28 cellular contexts compared by ENCODE assay signal in the genomic region with DNA sequence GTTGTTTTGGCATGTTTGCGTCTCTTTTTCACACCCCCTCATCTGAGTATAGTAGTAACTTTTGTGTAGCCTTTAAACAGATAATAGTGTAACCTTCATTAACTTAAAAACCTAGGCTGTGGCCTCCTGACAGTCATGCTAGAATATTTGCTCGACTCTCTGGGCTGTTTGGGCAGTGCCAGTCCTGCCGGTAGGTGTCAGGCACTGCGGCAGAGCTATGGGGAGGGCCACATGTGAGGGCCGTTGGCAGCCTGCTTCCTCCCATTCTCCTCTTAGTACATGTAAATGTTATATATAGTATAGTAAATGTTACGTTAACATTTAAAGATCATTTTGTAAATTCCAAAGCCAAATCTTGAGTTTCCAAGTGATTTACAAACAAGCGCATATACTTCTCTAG. TPM values are rescaled to one million over a fixed set of nuclear protein-coding genes. Genes with fewer than 3 reads are reported as not detected.
DNase-seq lines count a peak whose midpoint lies in the region; ATAC-seq, FAIRE-seq and TF ChIP-seq lines count a peak whose summit lies in the region.
"Had no signal": no experiment of that assay in that cellular context is flagged by ENCODE, and none has a peak within 500 bp of the region (broad histone marks: within the 10 kb centered on the region; RNA-seq: fewer than 3 reads in every experiment).

No MANE protein-coding gene starts in this region.

- H2BK15ac ChIP-seq in neuronal stem cell (ENCODE audit: low read length), result no peak overlapping the region

- no peak for TF ChIP-seq POLR2A in HepG2 (IDR thresholded peaks at IDR 0.05; ENCODE audit: insufficient read depth in 1 of 2, low read depth in 2 of 2, low read length in 2 of 2)

- TF ChIP-seq CTCF in liver (IDR thresholded peaks at IDR 0.05; ENCODE audit: low read depth, low read length, missing input control), result peak; percentile 29
- TF ChIP-seq CTCF in HepG2 (CRISPR knock-in tag; IDR thresholded peaks at IDR 0.05), result no peak
- TF ChIP-seq CTCF in pancreas (IDR thresholded peaks at IDR 0.05), result peak in 1 of 4 donors; percentile 14
- TF ChIP-seq CTCF in upper lobe of right lung (IDR thresholded peaks at IDR 0.05), result no peak

- ATAC-seq in HepG2 (no peak), left lobe of liver (peak; percentile 70), pancreas (peak in 3 of 4 donors; percentile 33 to 64 (median 58)), upper lobe of right lung (peak; percentile 28)
- ATAC-seq: A549, GM12878 had no signal

- H3K23ac ChIP-seq in neuronal stem cell (ENCODE audit: low read depth, low read length, poor library complexity), result no peak overlapping the region

- no peak for TF ChIP-seq EP300 in HepG2 (IDR thresholded peaks at IDR 0.05; ENCODE audit: low read depth in 2 of 2, low read length in 2 of 2)
- TF ChIP-seq EP300 in HepG2 (CRISPR knock-in tag; IDR thresholded peaks at IDR 0.05; ENCODE audit: borderline replicate concordance), result no peak

- no peak overlapping the region for H3K18ac ChIP-seq in neuronal stem cell (ENCODE audit: low read length)

- H3K9ac ChIP-seq in liver (ENCODE audit: low read depth in 1 of 2, low read length in 2 of 2), result no peak overlapping the region
- H3K9ac ChIP-seq in HepG2 (ENCODE audit: insufficient read depth, low read depth, low read length), result no peak overlapping the region
- no peak overlapping the region for H3K9ac ChIP-seq in neuronal stem cell (ENCODE audit: low read depth, low read length, poor library complexity)
- H3K9ac ChIP-seq: BLaER1 treated with 17β-estradiol and CSF1 and Interleukin-3, amounts not matched to agents 10 nM and 100 nM; GM23248 had no signal

- in situ Hi-C loops in HepG2 (cut with HindIII; ENCODE audit: extremely low pct_ligation_motif_present, low pct_unique_long_range_greater_than_20kb), result no loop called here

- peak overlapping the region in 1 of 2 donors; percentile 27 for H3K27ac ChIP-seq in liver (ENCODE audit: low read depth in 1 of 2, low read length in 2 of 2)
- H3K27ac ChIP-seq in HepG2 (ENCODE audit: extremely low read length, insufficient read depth, low read length), result no peak overlapping the region
- H3K27ac ChIP-seq in pancreas, result no peak overlapping the region
- no peak overlapping the region for H3K27ac ChIP-seq in upper lobe of right lung
- no peak overlapping the region for H3K27ac ChIP-seq in neuronal stem cell (replicated peaks; ENCODE audit: low read length)
- H3K27ac ChIP-seq: A549; BLaER1 treated with 17β-estradiol and CSF1 and Interleukin-3, amounts not matched to agents 10 nM and 100 nM; GM23248 had no signal

- DNase-seq in HepG2 (ENCODE audit: low spot score), result no peak
- no peak for DNase-seq in left lobe of liver (ENCODE audit: low spot score)
- no peak for DNase-seq in pancreas
- no peak for DNase-seq in upper lobe of right lung
- DNase-seq in NCI-H82 (lab: John Stamatoyannopoulos, UW), result no peak
- no peak for DNase-seq in HCEC 1CT
- DNase-seq in neuronal stem cell (ENCODE audit: low spot score), result no peak
- DNase-seq: 8988T; ACHN; AML-193; BE2C; CD4-positive, alpha-beta T cell; CD8-positive, alpha-beta memory T cell; DMS 273 treated with DMSO at 0.1 percent for 48 hours; DMS79; EL; GDM1; GM23248; H7; HFFc6 had no signal

- no peak overlapping the region for H2BK5ac ChIP-seq in neuronal stem cell (ENCODE audit: low read length)

- no peak overlapping the region for H3K4ac ChIP-seq in neuronal stem cell (ENCODE audit: low read length)

- H3K79me1 ChIP-seq in neuronal stem cell (ENCODE audit: low read depth, low read length), result no peaks in the 10 kb centered on the region

- 51% methylated on average over 7 of the region's 7 CpGs for WGBS in liver
- WGBS in HepG2 (ENCODE audit: low lambda C conversion rate), result 94% methylated on average over 7 of the region's 7 CpGs
- 57 to 58% methylated on average over 7 of the region's 7 CpGs for WGBS in pancreas, 2 donors
- no CpG with 5 or more reads among the region's 7 CpGs for whole genome bisulfite sequencing in neuronal stem cell (ENCODE audit: extremely low coverage in 2 of 2, insufficient read length in 2 of 2, insufficient replicate concordance in 1 of 2), 2 donors

- no peak overlapping the region for H3K14ac ChIP-seq in neuronal stem cell (ENCODE audit: low read length)

- no peak overlapping the region for H4K91ac ChIP-seq in neuronal stem cell (ENCODE audit: low read depth, low read length, poor library complexity)

- H3K79me2 ChIP-seq in HepG2 (ENCODE audit: insufficient read depth, low read length), result no peaks in the 10 kb centered on the region

- no peaks in the 10 kb centered on the region for H3K27me3 ChIP-seq in liver (ENCODE audit: control insufficient read depth in 4 of 4, insufficient read depth in 4 of 4, low read length in 3 of 4)
- no peaks in the 10 kb centered on the region for H3K27me3 ChIP-seq in HepG2 (ENCODE audit: control insufficient read depth in 1 of 2, insufficient read depth in 2 of 2, low read length in 2 of 2)
- H3K27me3 ChIP-seq in pancreas, result no peaks in the 10 kb centered on the region
- no peaks in the 10 kb centered on the region for H3K27me3 ChIP-seq in upper lobe of right lung
- no peaks in the 10 kb centered on the region for H3K27me3 ChIP-seq in neuronal stem cell (ENCODE audit: control insufficient read depth in 3 of 3, insufficient read depth in 3 of 3, low read depth in 1 of 3, low read length in 3 of 3)
- H3K27me3 ChIP-seq: BE2C; BLaER1 treated with 17β-estradiol and CSF1 and Interleukin-3, amounts not matched to agents 10 nM and 100 nM had no signal

- H3K4me1 ChIP-seq in liver (ENCODE audit: control insufficient read depth in 4 of 4, insufficient read depth in 4 of 4, low read length in 3 of 4), result peaks cover 7 to 31% (median 23%) of the 10 kb centered on the region in 4 donors
- H3K4me1 ChIP-seq in HepG2 (ENCODE audit: insufficient read depth, low read length), result peaks cover 24% of the 10 kb centered on the region
- peaks cover 18 to 35% (median 23%) of the 10 kb centered on the region in 3 donors for H3K4me1 ChIP-seq in pancreas
- H3K4me1 ChIP-seq in upper lobe of right lung, result no peaks in the 10 kb centered on the region
- no peaks in the 10 kb centered on the region for H3K4me1 ChIP-seq in neuronal stem cell (ENCODE audit: control insufficient read depth in 2 of 2, insufficient read depth in 1 of 2, low read depth in 1 of 2, low read length in 2 of 2)
- H3K4me1 ChIP-seq: A549, BE2C had no signal

- peak in 1 of 2 donors; percentile 29 for TF ChIP-seq RAD21 in liver (IDR thresholded peaks at IDR 0.05)
- TF ChIP-seq RAD21 in HepG2 (CRISPR knock-in tag; IDR thresholded peaks at IDR 0.05), result no peak

- H2BK12ac ChIP-seq in neuronal stem cell (ENCODE audit: low read length), result no peak overlapping the region

- POLR2A ChIA-PET in HepG2 (lab: Yijun Ruan, JAX), result no interaction called here

- no TSS peak for BruUV-seq in HepG2 (replicated peaks; lab: Mats Ljungman, UMichigan)

- peaks cover 1 to 22% (median 15%) of the 10 kb centered on the region in 4 donors for H3K36me3 ChIP-seq in liver (ENCODE audit: control insufficient read depth in 4 of 4, insufficient read depth in 3 of 4, low read depth in 1 of 4, low read length in 3 of 4)
- H3K36me3 ChIP-seq in HepG2 (replicated peaks in 1 of 2; ENCODE audit: control insufficient read depth in 1 of 2, insufficient read depth in 2 of 2, low read length in 2 of 2), result peaks cover 9 to 11% of the 10 kb centered on the region in 2 experiments
- peaks cover 0 to 32% (median 7%) of the 10 kb centered on the region in 3 donors for H3K36me3 ChIP-seq in pancreas
- H3K36me3 ChIP-seq in upper lobe of right lung, result peaks cover 71% of the 10 kb centered on the region
- peaks cover 32 to 95% of the 10 kb centered on the region in 2 donors for H3K36me3 ChIP-seq in neuronal stem cell (replicated peaks in 1 of 2; ENCODE audit: control insufficient read depth in 2 of 2, insufficient read depth in 2 of 2, low read length in 2 of 2)

- no peak overlapping the region for H2AK5ac ChIP-seq in neuronal stem cell (ENCODE audit: low read depth, low read length)

- H3K9me3 ChIP-seq in liver (ENCODE audit: control insufficient read depth in 4 of 4, low read length in 3 of 4) (no peaks in the 10 kb centered on the region), HepG2 (ENCODE audit: low read length) (no peaks in the 10 kb centered on the region), pancreas (no peaks in the 10 kb centered on the region), upper lobe of right lung (no peaks in the 10 kb centered on the region), neuronal stem cell (replicated peaks in 1 of 2; ENCODE audit: control insufficient read depth in 2 of 2, insufficient read depth in 1 of 2, low read depth in 1 of 2, low read length in 2 of 2) (no peaks in the 10 kb centered on the region)
- H3K9me3 ChIP-seq: A549; BE2C; BLaER1 treated with 17β-estradiol and CSF1 and Interleukin-3, amounts not matched to agents 10 nM and 100 nM had no signal

- H2BK120ac ChIP-seq in neuronal stem cell (ENCODE audit: low read depth, low read length), result no peak overlapping the region

- no peak overlapping the region for H4K8ac ChIP-seq in neuronal stem cell (ENCODE audit: low read depth, low read length)

- no peaks in the 10 kb centered on the region for H4K20me1 ChIP-seq in HepG2 (ENCODE audit: insufficient read depth, low read length)

- intact Hi-C loops in HepG2 (cut with micrococcal nuclease; ENCODE audit: unreplicated experiment) (no loop called here), pancreas (cut with DNase I) (no loop called here), upper lobe of right lung (cut with DNase I) (no loop called here)

- H3K4me2 ChIP-seq in HepG2 (ENCODE audit: low read depth, low read length) (no peak overlapping the region), neuronal stem cell (ENCODE audit: insufficient read depth, low read length, poor library complexity, severe bottlenecking) (no peak overlapping the region)
- H3K4me2 ChIP-seq: A549; BLaER1 treated with 17β-estradiol and CSF1 and Interleukin-3, amounts not matched to agents 10 nM and 100 nM had no signal

- H3K4me3 ChIP-seq in liver (ENCODE audit: low read depth in 1 of 3, low read length in 3 of 3), result no peak overlapping the region
- no peak overlapping the region for H3K4me3 ChIP-seq in HepG2 (replicated peaks in 1 of 3; ENCODE audit: insufficient read depth in 1 of 3, low read depth in 2 of 3, low read length in 3 of 3)
- no peak overlapping the region for H3K4me3 ChIP-seq in pancreas
- H3K4me3 ChIP-seq in upper lobe of right lung, result no peak overlapping the region
- no peak overlapping the region for H3K4me3 ChIP-seq in neuronal stem cell (ENCODE audit: low read length in 2 of 2)
- H3K4me3 ChIP-seq: A549; BLaER1 treated with 17β-estradiol and CSF1 and Interleukin-3, amounts not matched to agents 10 nM and 100 nM; GM12878; GM23248 had no signal

- FAIRE-seq in HepG2 (lab: Jason Lieb, UNC), result no peak
- no peak for FAIRE-seq in pancreas (lab: Jason Lieb, UNC)
- FAIRE-seq: A549, D721Med, GM12878, GM19239, H1 had no signal

- no peak overlapping the region for H2AFZ ChIP-seq in HepG2 (ENCODE audit: low read length)
- no peak overlapping the region for H2AFZ ChIP-seq in neuronal stem cell (ENCODE audit: low read length)
- H2AFZ ChIP-seq: GM23248 had no signal

- CTCF ChIA-PET in HepG2 (lab: Yijun Ruan, JAX; ENCODE audit: low intra/inter-chr PET ratio, low total read pairs), result no interaction called here

RNA-seq across cellular contexts. Expression of gene BCCIP, which starts 26.1 kb away (rescaled TPM):
- 10 to 100 TPM; 21.9 to 29.9 TPM for total RNA-seq in liver
- polyA plus RNA-seq in liver, result 10 to 100 TPM; 32.4 to 44.1 TPM
- 132 and 213 TPM in 2 replicates for total RNA-seq in HepG2 (2016; rRNA removed; fragmentation: Illumina TruSeq; extraction: Trizol)
- total RNA-seq in HepG2 (2016; cell fraction: cytosol; rRNA removed; fragmentation: Illumina TruSeq; extraction: Trizol; ENCODE audit: low read depth), result 17.4 and 24.2 TPM in 2 replicates
- 136 and 219 TPM in 2 replicates for total RNA-seq in HepG2 (2016; cell fraction: insoluble cytoplasmic fraction; rRNA removed; fragmentation: Illumina TruSeq; extraction: Trizol)
- 40.5 and 51.6 TPM in 2 replicates for total RNA-seq in HepG2 (2016; cell fraction: membrane; rRNA removed; fragmentation: Illumina TruSeq; extraction: Trizol)
- 63.3 and 64.0 TPM in 2 replicates for total RNA-seq in HepG2 (2016; cell fraction: nucleus; rRNA removed; fragmentation: Illumina TruSeq; extraction: Trizol)
- 26.7 and 37.0 TPM in 2 replicates for polyA plus RNA-seq in HepG2 (2011; rRNA removed)
- polyA plus RNA-seq in HepG2 (2011; cell fraction: cytosol; rRNA removed), result 14.9 and 21.5 TPM in 2 replicates
- 7.8 and 12.0 TPM in 2 replicates for polyA plus RNA-seq in HepG2 (2011; cell fraction: nucleus; rRNA removed)
- polyA plus RNA-seq in HepG2 (2012), result 64.4 and 87.4 TPM in 2 replicates
- polyA plus RNA-seq in HepG2 (2016; cell fraction: cytosol; fragmentation: Illumina TruSeq; extraction: Trizol; ENCODE audit: low read depth), result 14.5 and 16.3 TPM in 2 replicates
- 249 and 275 TPM in 2 replicates for polyA plus RNA-seq in HepG2 (2016; cell fraction: insoluble cytoplasmic fraction; fragmentation: Illumina TruSeq; extraction: Trizol; ENCODE audit: low read depth)
- polyA plus RNA-seq in HepG2 (2016; cell fraction: membrane; fragmentation: Illumina TruSeq; extraction: Trizol; ENCODE audit: low read depth), result 32.1 and 34.9 TPM in 2 replicates
- polyA plus RNA-seq in HepG2 (2016; cell fraction: nucleus; fragmentation: Illumina TruSeq; extraction: Trizol; ENCODE audit: insufficient read depth, low read depth), result 98.8 and 100 TPM in 2 replicates
- polyA minus RNA-seq in HepG2 (2011; rRNA and poly(A)+ RNA removed; ENCODE audit: low replicate concordance), result 6.6 and 17.6 TPM in 2 replicates
- 18.2 and 19.3 TPM in 2 replicates for polyA minus RNA-seq in HepG2 (2011; cell fraction: cytosol; rRNA and poly(A)+ RNA removed)
- 42.0 and 46.0 TPM in 2 replicates for polyA minus RNA-seq in HepG2 (2011; cell fraction: nucleus; rRNA and poly(A)+ RNA removed)
- total RNA-seq in left lobe of liver, result 25.3 TPM
- total RNA-seq in pancreas, result 10 to 100 TPM; 18.6 to 31.2 (median 25.3) TPM
- polyA plus RNA-seq in pancreas, result 10 to 100 TPM; 30.0 to 40.8 TPM
- 36.9 TPM for total RNA-seq in upper lobe of right lung
- polyA plus RNA-seq in neuronal stem cell (2013, experiment 1 of 2), result 82.2 TPM
- polyA plus RNA-seq in neuronal stem cell (2013, experiment 2 of 2), result 82.6 TPM

RNA-seq across cellular contexts. Expression of gene UROS, which starts 26.4 kb away (rescaled TPM):
- total RNA-seq in liver (100 to 1,000 TPM in 1 of 2 donors, 10 to 100 TPM in 1; 33.9 to 157 TPM), HepG2 (2016; rRNA removed; fragmentation: Illumina TruSeq; extraction: Trizol) (48.2 and 49.9 TPM in 2 replicates), left lobe of liver (28.3 TPM), pancreas (10 to 100 TPM; 12.8 to 20.1 (median 18.1) TPM), upper lobe of right lung (34.2 TPM)
- polyA plus RNA-seq in liver (10 to 100 TPM; 24.9 to 41.8 TPM), HepG2 (2011; rRNA removed) (14.8 and 17.2 TPM in 2 replicates), pancreas (10 to 100 TPM; 30.4 to 34.4 TPM)
- total RNA-seq in HepG2 (2016; cell fraction: cytosol; rRNA removed; fragmentation: Illumina TruSeq; extraction: Trizol; ENCODE audit: low read depth), result 146 and 149 TPM in 2 replicates
- 43.7 and 49.8 TPM in 2 replicates for total RNA-seq in HepG2 (2016; cell fraction: insoluble cytoplasmic fraction; rRNA removed; fragmentation: Illumina TruSeq; extraction: Trizol)
- 133 and 145 TPM in 2 replicates for total RNA-seq in HepG2 (2016; cell fraction: membrane; rRNA removed; fragmentation: Illumina TruSeq; extraction: Trizol)
- 33.8 and 39.7 TPM in 2 replicates for total RNA-seq in HepG2 (2016; cell fraction: nucleus; rRNA removed; fragmentation: Illumina TruSeq; extraction: Trizol)
- 12.7 and 13.9 TPM in 2 replicates for polyA plus RNA-seq in HepG2 (2011; cell fraction: cytosol; rRNA removed)
- 25.0 and 27.9 TPM in 2 replicates for polyA plus RNA-seq in HepG2 (2011; cell fraction: nucleus; rRNA removed)
- 11.1 and 18.4 TPM in 2 replicates for polyA plus RNA-seq in HepG2 (2012)
- polyA plus RNA-seq in HepG2 (2016; cell fraction: cytosol; fragmentation: Illumina TruSeq; extraction: Trizol; ENCODE audit: low read depth), result 141 and 146 TPM in 2 replicates
- polyA plus RNA-seq in HepG2 (2016; cell fraction: insoluble cytoplasmic fraction; fragmentation: Illumina TruSeq; extraction: Trizol; ENCODE audit: low read depth), result 42.6 and 42.7 TPM in 2 replicates
- polyA plus RNA-seq in HepG2 (2016; cell fraction: membrane; fragmentation: Illumina TruSeq; extraction: Trizol; ENCODE audit: low read depth), result 116 and 117 TPM in 2 replicates
- 42.4 and 49.6 TPM in 2 replicates for polyA plus RNA-seq in HepG2 (2016; cell fraction: nucleus; fragmentation: Illumina TruSeq; extraction: Trizol; ENCODE audit: insufficient read depth, low read depth)
- polyA minus RNA-seq in HepG2 (2011; rRNA and poly(A)+ RNA removed; ENCODE audit: low replicate concordance), result 17.0 and 51.4 TPM in 2 replicates
- polyA minus RNA-seq in HepG2 (2011; cell fraction: cytosol; rRNA and poly(A)+ RNA removed), result 7.4 and 8.4 TPM in 2 replicates
- 25.8 and 34.6 TPM in 2 replicates for polyA minus RNA-seq in HepG2 (2011; cell fraction: nucleus; rRNA and poly(A)+ RNA removed)
- 55.7 TPM for polyA plus RNA-seq in neuronal stem cell (2013, experiment 1 of 2)
- polyA plus RNA-seq in neuronal stem cell (2013, experiment 2 of 2), result 54.9 TPM

RNA-seq across cellular contexts. Expression of gene DHX32, which starts 31.6 kb away (rescaled TPM):
- total RNA-seq in liver (10 to 100 TPM; 10.9 to 20.2 TPM), HepG2 (2016; rRNA removed; fragmentation: Illumina TruSeq; extraction: Trizol) (16.5 and 22.7 TPM in 2 replicates), left lobe of liver (12.7 TPM), pancreas (10 to 100 TPM; 17.2 to 33.1 (median 24.9) TPM), upper lobe of right lung (35.1 TPM)
- polyA plus RNA-seq in liver (1 to 10 TPM; 8.3 to 9.5 TPM), HepG2 (2011; rRNA removed) (14.6 and 15.5 TPM in 2 replicates), pancreas (10 to 100 TPM; 16.9 to 18.6 TPM)
- total RNA-seq in HepG2 (2016; cell fraction: cytosol; rRNA removed; fragmentation: Illumina TruSeq; extraction: Trizol; ENCODE audit: low read depth), result 2.7 and 2.8 TPM in 2 replicates
- total RNA-seq in HepG2 (2016; cell fraction: insoluble cytoplasmic fraction; rRNA removed; fragmentation: Illumina TruSeq; extraction: Trizol), result 14.9 and 22.8 TPM in 2 replicates
- 6.9 and 9.3 TPM in 2 replicates for total RNA-seq in HepG2 (2016; cell fraction: membrane; rRNA removed; fragmentation: Illumina TruSeq; extraction: Trizol)
- total RNA-seq in HepG2 (2016; cell fraction: nucleus; rRNA removed; fragmentation: Illumina TruSeq; extraction: Trizol), result 10.7 and 11.6 TPM in 2 replicates
- 8.2 and 13.8 TPM in 2 replicates for polyA plus RNA-seq in HepG2 (2011; cell fraction: cytosol; rRNA removed)
- polyA plus RNA-seq in HepG2 (2011; cell fraction: nucleus; rRNA removed), result 7.2 and 8.7 TPM in 2 replicates
- polyA plus RNA-seq in HepG2 (2012), result 12.1 and 13.0 TPM in 2 replicates
- polyA plus RNA-seq in HepG2 (2016; cell fraction: cytosol; fragmentation: Illumina TruSeq; extraction: Trizol; ENCODE audit: low read depth), result 0.78 and 0.82 TPM in 2 replicates
- polyA plus RNA-seq in HepG2 (2016; cell fraction: insoluble cytoplasmic fraction; fragmentation: Illumina TruSeq; extraction: Trizol; ENCODE audit: low read depth), result 15.3 and 18.4 TPM in 2 replicates
- 3.0 and 3.3 TPM in 2 replicates for polyA plus RNA-seq in HepG2 (2016; cell fraction: membrane; fragmentation: Illumina TruSeq; extraction: Trizol; ENCODE audit: low read depth)
- polyA plus RNA-seq in HepG2 (2016; cell fraction: nucleus; fragmentation: Illumina TruSeq; extraction: Trizol; ENCODE audit: insufficient read depth, low read depth), result 10.3 and 10.6 TPM in 2 replicates
- 11.1 and 34.9 TPM in 2 replicates for polyA minus RNA-seq in HepG2 (2011; rRNA and poly(A)+ RNA removed; ENCODE audit: low replicate concordance)
- polyA minus RNA-seq in HepG2 (2011; cell fraction: cytosol; rRNA and poly(A)+ RNA removed), result 14.5 and 18.1 TPM in 2 replicates
- 20.6 and 22.1 TPM in 2 replicates for polyA minus RNA-seq in HepG2 (2011; cell fraction: nucleus; rRNA and poly(A)+ RNA removed)
- 33.9 TPM for polyA plus RNA-seq in neuronal stem cell (2013, experiment 1 of 2)
- 34.0 TPM for polyA plus RNA-seq in neuronal stem cell (2013, experiment 2 of 2)

RNA-seq across cellular contexts. Expression of gene FANK1, which starts 46.9 kb away (rescaled TPM):
- under 1 TPM in 1 of 2 donors, not detected in 1; 0.28 TPM for total RNA-seq in liver
- not detected for polyA plus RNA-seq in liver
- not detected in 2 replicates for total RNA-seq in HepG2 (2016; rRNA removed; fragmentation: Illumina TruSeq; extraction: Trizol)
- not detected in 2 replicates for total RNA-seq in HepG2 (2016; cell fraction: cytosol; rRNA removed; fragmentation: Illumina TruSeq; extraction: Trizol; ENCODE audit: low read depth)
- not detected in 2 replicates for total RNA-seq in HepG2 (2016; cell fraction: insoluble cytoplasmic fraction; rRNA removed; fragmentation: Illumina TruSeq; extraction: Trizol)
- 0.28 TPM in 1 of 2 replicates, not detected in the other for total RNA-seq in HepG2 (2016; cell fraction: membrane; rRNA removed; fragmentation: Illumina TruSeq; extraction: Trizol)
- total RNA-seq in HepG2 (2016; cell fraction: nucleus; rRNA removed; fragmentation: Illumina TruSeq; extraction: Trizol), result not detected in 2 replicates
- 0.08 and 0.22 TPM in 2 replicates for polyA plus RNA-seq in HepG2 (2011; rRNA removed)
- 0.06 and 0.07 TPM in 2 replicates for polyA plus RNA-seq in HepG2 (2011; cell fraction: cytosol; rRNA removed)
- polyA plus RNA-seq in HepG2 (2011; cell fraction: nucleus; rRNA removed), result 0.45 and 0.50 TPM in 2 replicates
- polyA plus RNA-seq in HepG2 (2012), result 0.28 TPM in 1 of 2 replicates, not detected in the other
- not detected in 2 replicates for polyA plus RNA-seq in HepG2 (2016; cell fraction: cytosol; fragmentation: Illumina TruSeq; extraction: Trizol; ENCODE audit: low read depth)
- polyA plus RNA-seq in HepG2 (2016; cell fraction: insoluble cytoplasmic fraction; fragmentation: Illumina TruSeq; extraction: Trizol; ENCODE audit: low read depth), result not detected in 2 replicates
- polyA plus RNA-seq in HepG2 (2016; cell fraction: membrane; fragmentation: Illumina TruSeq; extraction: Trizol; ENCODE audit: low read depth), result 0.19 TPM in 1 of 2 replicates, not detected in the other
- not detected in 2 replicates for polyA plus RNA-seq in HepG2 (2016; cell fraction: nucleus; fragmentation: Illumina TruSeq; extraction: Trizol; ENCODE audit: insufficient read depth, low read depth)
- polyA minus RNA-seq in HepG2 (2011; rRNA and poly(A)+ RNA removed; ENCODE audit: low replicate concordance), result 0.49 TPM in 1 of 2 replicates, not detected in the other
- polyA minus RNA-seq in HepG2 (2011; cell fraction: cytosol; rRNA and poly(A)+ RNA removed), result not detected in 2 replicates
- 0.25 and 0.64 TPM in 2 replicates for polyA minus RNA-seq in HepG2 (2011; cell fraction: nucleus; rRNA and poly(A)+ RNA removed)
- not detected for total RNA-seq in left lobe of liver
- total RNA-seq in pancreas, result 1 to 10 TPM; 1.6 to 4.3 (median 2.3) TPM
- polyA plus RNA-seq in pancreas, result 10 to 100 TPM in 1 of 2 donors, 1 to 10 TPM in 1; 5.7 to 13.2 TPM
- 2.6 TPM for total RNA-seq in upper lobe of right lung
- polyA plus RNA-seq in neuronal stem cell (2013, experiment 1 of 2), result 3.4 TPM
- polyA plus RNA-seq in neuronal stem cell (2013, experiment 2 of 2), result 3.1 TPM
- total RNA-seq: GM12878, H1 had no signal
- polyA plus RNA-seq: CD14-positive monocyte; CD8-positive, alpha-beta memory T cell had no signal
